In the genomic region with DNA sequence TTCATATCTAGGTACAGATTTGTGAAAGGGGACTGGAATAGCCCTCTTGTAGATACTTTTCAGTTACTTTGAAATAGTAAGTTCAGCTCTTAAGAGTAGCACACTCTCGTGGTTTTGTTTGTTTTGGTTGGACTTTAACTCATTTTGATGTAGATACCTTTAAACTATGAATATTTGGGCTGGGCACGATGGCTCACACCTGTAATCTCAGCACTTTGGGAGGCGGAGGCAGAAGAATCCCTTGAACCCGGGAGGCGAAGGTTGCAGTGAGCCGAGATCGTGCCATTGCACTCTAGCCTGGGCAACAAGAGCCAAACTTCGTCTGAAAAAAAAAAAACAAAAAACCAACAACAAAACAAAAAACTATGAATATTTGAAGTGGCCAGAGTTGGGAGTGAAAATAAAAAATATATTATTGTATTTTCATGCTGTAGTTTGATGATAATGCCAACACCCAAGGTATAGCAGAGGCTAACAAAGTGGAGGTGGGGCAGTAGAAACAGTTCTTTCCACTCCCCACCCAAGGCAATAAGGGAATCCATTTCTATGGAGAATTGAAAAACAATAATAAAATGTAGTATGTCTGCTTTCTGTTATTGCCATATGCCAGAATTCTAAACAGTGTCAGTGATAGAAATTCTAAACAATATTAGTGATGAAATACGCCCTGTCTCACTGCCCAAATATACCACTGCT, we compare ENCODE assay signal across 9 cellular contexts. TPM values are rescaled to one million over a fixed set of nuclear protein-coding genes. Genes with fewer than 3 reads are reported as not detected.
A peak's percentile ranks its signal among the peaks of the same experiment; 100 is the strongest.
DNase-seq lines count a peak whose midpoint lies in the region; ATAC-seq and TF ChIP-seq lines count a peak whose summit lies in the region.
"Had no signal": no experiment of that assay in that cellular context is flagged by ENCODE, and none has a peak within 500 bp of the region (broad histone marks: within the 10 kb centered on the region; RNA-seq: fewer than 3 reads in every experiment).

No MANE protein-coding gene starts in this region.

- H3K9me3 ChIP-seq in iPS-20b (ENCODE audit: insufficient read depth, low read depth, low read length): no peaks in the 10 kb centered on the region

- peak overlapping the region; percentile 96 for H3K4me3 Mint-ChIP-seq in activated CD8-positive, alpha-beta T cell treated with anti-CD3 and anti-CD28 coated beads for 36 hours
- peak overlapping the region; percentile 98 to 99 for H3K4me3 Mint-ChIP-seq in stimulated activated naive B cell treated with anti-CD40 and anti-IgM and Interleukin-4, amounts not matched to agents 10 μg/mL and 1 μg/mL and 100 μg/mL, for 72 hours

- no peaks in the 10 kb centered on the region for H3K9me3 Mint-ChIP-seq in activated CD8-positive, alpha-beta T cell treated with anti-CD3 and anti-CD28 coated beads for 36 hours
- no peaks in the 10 kb centered on the region for H3K9me3 Mint-ChIP-seq in stimulated activated naive B cell treated with anti-CD40 and anti-IgM and Interleukin-4, amounts not matched to agents 10 μg/mL and 1 μg/mL and 100 μg/mL, for 72 hours

- H3K27ac Mint-ChIP-seq in activated CD8-positive, alpha-beta T cell treated with anti-CD3 and anti-CD28 coated beads for 36 hours: no peak overlapping the region
- H3K27ac Mint-ChIP-seq in stimulated activated naive B cell treated with anti-CD40 and anti-IgM and Interleukin-4, amounts not matched to agents 10 μg/mL and 1 μg/mL and 100 μg/mL, for 72 hours: no peak overlapping the region

- in situ Hi-C loops in GM13977 (cut with MboI; ENCODE audit: low pct_unique_long_range_greater_than_20kb, low sequenced_read_pairs, unreplicated experiment): loop anchor here (25.0 kb wide), 1 partner anchor 359 kb away; the partner anchor contains the start of gene LRRC8C

- CTCF ChIA-PET in activated CD8-positive, alpha-beta T cell treated with anti-CD3 and anti-CD28 coated beads for 36 hours (lab: Charles Lee): no interaction called here

- peaks cover 7% of the 10 kb centered on the region; the same call in 1 of the 2 replicates for H3K4me1 ChIP-seq in iPS-20b (ENCODE audit: insufficient read depth, low read length)

- POLR2A ChIA-PET in activated CD8-positive, alpha-beta T cell treated with anti-CD3 and anti-CD28 coated beads for 36 hours (lab: Charles Lee): no interaction called here

- DNase-seq in DMS 273 (lab: John Stamatoyannopoulos, UW; ENCODE audit: unreplicated experiment) (peak; percentile 34), DMS 273 treated with DMSO at 0.1 percent for 48 hours (lab: John Stamatoyannopoulos, UW) (no peak), GM13977 (ENCODE audit: low spot score) (no peak)
- no peak for DNase-seq in activated CD8-positive, alpha-beta T cell treated with anti-CD3 and anti-CD28 coated beads for 36 hours
- DNase-seq in stimulated activated naive B cell treated with anti-CD40 and anti-IgM and Interleukin-4, amounts not matched to agents 10 μg/mL and 1 μg/mL and 100 μg/mL, for 72 hours: no peak

- intact Hi-C loops in activated CD8-positive, alpha-beta T cell treated with anti-CD3 and anti-CD28 coated beads for 36 hours (cut with micrococcal nuclease): loop anchor here (10.0 kb wide), 1 partner anchor 512 kb away; no protein-coding TSS in a partner anchor

- ATAC-seq in activated CD8-positive, alpha-beta T cell treated with anti-CD3 and anti-CD28 coated beads for 36 hours: no peak
- ATAC-seq in stimulated activated naive B cell treated with anti-CD40 and anti-IgM and Interleukin-4, amounts not matched to agents 10 μg/mL and 1 μg/mL and 100 μg/mL, for 72 hours (replicated peaks): no peak
- ATAC-seq in GM21367 (IDR thresholded peaks at IDR 0.05; ENCODE audit: unreplicated experiment): no peak
- ATAC-seq in GM19023 (IDR thresholded peaks at IDR 0.05; ENCODE audit: unreplicated experiment): no peak

- peak overlapping the region; percentile 90; the same call in 1 of the 2 replicates for H3K9ac ChIP-seq in iPS-20b (ENCODE audit: low read depth, low read length)

- H3K4me1 Mint-ChIP-seq in activated CD8-positive, alpha-beta T cell treated with anti-CD3 and anti-CD28 coated beads for 36 hours (ENCODE audit: low read depth): peaks cover 52% of the 10 kb centered on the region
- H3K4me1 Mint-ChIP-seq in stimulated activated naive B cell treated with anti-CD40 and anti-IgM and Interleukin-4, amounts not matched to agents 10 μg/mL and 1 μg/mL and 100 μg/mL, for 72 hours: peaks cover 28 to 52% of the 10 kb centered on the region in 2 donors

- H3K4me3 ChIP-seq in iPS-20b (ENCODE audit: low read length): peak overlapping the region; percentile 84
- H3K4me3 ChIP-seq: lung had no signal

- no peak overlapping the region for H3K27ac ChIP-seq in iPS-20b (ENCODE audit: low read length)

- H3K36me3 Mint-ChIP-seq in activated CD8-positive, alpha-beta T cell treated with anti-CD3 and anti-CD28 coated beads for 36 hours (ENCODE audit: low read depth): peaks cover 29% of the 10 kb centered on the region
- H3K36me3 Mint-ChIP-seq in stimulated activated naive B cell treated with anti-CD40 and anti-IgM and Interleukin-4, amounts not matched to agents 10 μg/mL and 1 μg/mL and 100 μg/mL, for 72 hours: peaks cover 21 to 31% of the 10 kb centered on the region in 2 donors

- TF ChIP-seq CTCF in activated CD8-positive, alpha-beta T cell treated with anti-CD3 and anti-CD28 coated beads for 36 hours (IDR thresholded peaks at IDR 0.05): no peak
- no peak for TF ChIP-seq CTCF in GM13977 (IDR thresholded peaks at IDR 0.05; ENCODE audit: extremely low read depth, insufficient read depth, missing control alignments)

- peaks cover 33% of the 10 kb centered on the region for H3K36me3 ChIP-seq in iPS-20b (ENCODE audit: insufficient read depth, low read depth, low read length)

- no peaks in the 10 kb centered on the region for H3K27me3 ChIP-seq in iPS-20b (ENCODE audit: insufficient read depth, low read length)

- peaks cover 2% of the 10 kb centered on the region for H3K27me3 Mint-ChIP-seq in activated CD8-positive, alpha-beta T cell treated with anti-CD3 and anti-CD28 coated beads for 36 hours
- H3K27me3 Mint-ChIP-seq in stimulated activated naive B cell treated with anti-CD40 and anti-IgM and Interleukin-4, amounts not matched to agents 10 μg/mL and 1 μg/mL and 100 μg/mL, for 72 hours: peaks cover 0 to 4% of the 10 kb centered on the region in 2 donors

RNA-seq across cellular contexts. Expression of gene ZNF326, which starts 1.7 kb away (rescaled TPM):
- total RNA-seq in activated CD8-positive, alpha-beta T cell treated with anti-CD3 and anti-CD28 coated beads for 36 hours: 10 to 100 TPM; 21.1 to 21.4 TPM
